ENCODE assay signal across 8 cellular contexts in genomic region chr6:4281341-4282293, GRCh38.
A peak's percentile ranks its signal among the peaks of the same experiment; 100 is the strongest.
DNase-seq lines count a peak whose midpoint lies in the region; ATAC-seq and TF ChIP-seq lines count a peak whose summit lies in the region.

No MANE protein-coding gene starts in this region.

- H3K9me3 Mint-ChIP-seq in IgD-negative memory B cell, result no peaks in the 10 kb centered on the region

- peak overlapping the region; percentile 2 to 93 (median 83) for H3K4me3 Mint-ChIP-seq in IgD-negative memory B cell

- H3K9me3 ChIP-seq in SK-N-MC (ENCODE audit: low read depth, low read length) (no peaks in the 10 kb centered on the region), mucosa of stomach (ENCODE audit: control insufficient read depth, low read length) (no peaks in the 10 kb centered on the region), tibial artery (no peaks in the 10 kb centered on the region)

- no peak overlapping the region for H3K27ac ChIP-seq in SK-N-MC
- H3K27ac ChIP-seq in tibial artery, result no peak overlapping the region

- H3K36me3 ChIP-seq in SK-N-MC (ENCODE audit: insufficient read depth, low read length) (no peaks in the 10 kb centered on the region), mucosa of stomach (ENCODE audit: control insufficient read depth, insufficient read depth, low read length) (no peaks in the 10 kb centered on the region), tibial artery (no peaks in the 10 kb centered on the region)

- intact Hi-C loops in tibial artery (cut with DNase I; ENCODE audit: low total_unique reads), result no loop called here

- peak; percentile 49 for TF ChIP-seq CTCF in epithelial cell of proximal tubule (conservative IDR thresholded peaks at IDR 0.05; ENCODE audit: low read depth, low read length)
- TF ChIP-seq CTCF in tibial artery (IDR thresholded peaks at IDR 0.05), result peak in 1 of 2 experiments; percentile 22

- peaks cover 19% of the 10 kb centered on the region for H3K27me3 Mint-ChIP-seq in IgD-negative memory B cell

- H3K4me3 ChIP-seq in SK-N-MC, result peak overlapping the region; percentile 25; the same call in 1 of the 2 replicates
- peak overlapping the region; percentile 53 for H3K4me3 ChIP-seq in epithelial cell of proximal tubule (ENCODE audit: low read depth, low read length)
- H3K4me3 ChIP-seq in mucosa of stomach (ENCODE audit: low read length), result peak overlapping the region; percentile 37
- peak overlapping the region; percentile 17 to 39 for H3K4me3 ChIP-seq in tibial artery

- peak; percentile 2 for DNase-seq in DMS79 (lab: John Stamatoyannopoulos, UW)
- DNase-seq in SK-N-MC (ENCODE audit: low read depth, low spot score), result no peak
- DNase-seq in epithelial cell of proximal tubule (ENCODE audit: low read depth), result peak; percentile 22
- DNase-seq in tibial artery, result no peak
- no peak for DNase-seq in T-helper 9 cell

- no peak overlapping the region for H3K9ac ChIP-seq in SK-N-MC (ENCODE audit: insufficient read length)
- peak overlapping the region; percentile 3 for H3K9ac ChIP-seq in mucosa of stomach (ENCODE audit: low read length)

- H3K27ac Mint-ChIP-seq in IgD-negative memory B cell, result peak overlapping the region in 2 of 3 donors; percentile 1 to 62

- H3K4me1 ChIP-seq in mucosa of stomach (ENCODE audit: control insufficient read depth, insufficient read depth, low read length) (peaks cover 6% of the 10 kb centered on the region), tibial artery (peaks cover 0 to 19% (median 10%) of the 10 kb centered on the region in 4 donors)

- peak; percentile 95 for ATAC-seq in GM21390 (IDR thresholded peaks at IDR 0.05; ENCODE audit: unreplicated experiment)

- H3K36me3 Mint-ChIP-seq in IgD-negative memory B cell, result no peaks in the 10 kb centered on the region

- H3K27me3 ChIP-seq in mucosa of stomach (ENCODE audit: control insufficient read depth, insufficient read depth, low read length), result peaks cover 12% of the 10 kb centered on the region
- peaks cover 0 to 7% of the 10 kb centered on the region in 2 donors for H3K27me3 ChIP-seq in tibial artery

- peaks cover 0 to 12% (median 9%) of the 10 kb centered on the region in 3 donors for H3K4me1 Mint-ChIP-seq in IgD-negative memory B cell

Comparison
In these comparisons a context has a peak if more than half of its experiments do, and no peak if none do; other contexts are left out.
1. DNase-seq: peak in DMS79 (single experiment) and epithelial cell of proximal tubule (single experiment); none in SK-N-MC (single experiment), tibial artery (0 of 2) and T-helper 9 cell (single experiment).
2. Peak in every context shown above with its lines, with median percentiles within 50 percentile points of each other: H3K4me3 ChIP-seq.